In genomic region chr10:11823122-11823988, GRCh38 we compare ENCODE assay signal across 1 cellular context.
TF ChIP-seq lines count a peak whose summit lies in the region.

Gene PROSER2, plus strand, starts transcription at chr10:11823356. Its CDS starts 28,722 bp downstream, at chr10:11852078.

TF ChIP-seq in HEK293, 187 proteins besides CTCF, POLR2A, EP300 and RAD21 (continued from another document):
- no peak for TF ChIP-seq ZBTB49 (tag by site-specific recombination; IDR thresholded peaks at IDR 0.05; ENCODE audit: low read depth)
- no peak for TF ChIP-seq ZNF214 (tag by site-specific recombination; IDR thresholded peaks at IDR 0.05; ENCODE audit: borderline replicate concordance)
- TF ChIP-seq SP3 (tag by site-specific recombination; IDR thresholded peaks at IDR 0.05): no peak
- peak; percentile 43 for TF ChIP-seq ZNF335 (tag by site-specific recombination; conservative IDR thresholded peaks at IDR 0.05)
- no peak for TF ChIP-seq ZNF624 (tag by site-specific recombination; IDR thresholded peaks at IDR 0.05)
- TF ChIP-seq ZNF580 (tag by site-specific recombination; IDR thresholded peaks at IDR 0.05): no peak
- TF ChIP-seq GLI4 (tag by site-specific recombination; IDR thresholded peaks at IDR 0.05): no peak
- TF ChIP-seq ZNF792 (tag by site-specific recombination; IDR thresholded peaks at IDR 0.05): no peak
